Comparison of ENCODE assay signal across 9 cellular contexts in the genomic region with DNA sequence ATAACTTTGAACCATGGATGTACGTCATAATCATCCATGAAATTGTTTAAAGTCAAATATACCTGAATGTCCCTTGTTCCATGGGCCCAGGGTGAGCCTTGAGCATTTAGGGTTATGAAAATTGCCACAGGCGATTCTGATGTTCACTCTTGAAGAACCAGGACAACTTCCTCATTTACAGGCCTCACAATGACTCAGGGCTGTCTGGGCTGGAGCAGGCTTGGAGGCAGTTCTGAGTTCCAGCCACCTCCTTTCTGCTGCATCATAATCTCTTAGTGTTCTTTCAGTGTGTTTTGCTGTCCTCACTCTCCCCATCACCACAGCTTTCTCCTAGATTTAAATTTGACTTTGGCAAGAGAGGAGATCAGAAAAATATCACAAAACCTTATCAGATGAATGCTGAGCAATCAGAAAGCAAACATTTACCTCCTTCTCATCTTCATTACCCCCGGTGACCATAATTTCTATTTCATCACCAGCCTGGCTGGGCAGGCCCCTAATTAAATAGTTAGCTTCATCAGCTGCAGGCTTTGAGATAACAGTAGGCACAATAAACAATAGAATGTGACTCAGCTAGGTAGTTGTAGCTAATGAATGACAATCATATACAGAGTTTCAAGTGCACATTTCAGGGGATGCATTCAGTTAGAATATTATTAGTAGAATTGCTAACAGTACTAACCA.
A peak's percentile ranks its signal among the peaks of the same experiment; 100 is the strongest.
DNase-seq lines count a peak whose midpoint lies in the region; ATAC-seq and TF ChIP-seq lines count a peak whose summit lies in the region.
"Had no signal": no experiment of that assay in that cellular context is flagged by ENCODE, and none has a peak within 500 bp of the region (broad histone marks: within the 10 kb centered on the region; RNA-seq: fewer than 3 reads in every experiment).

No MANE protein-coding gene starts in this region.

- H3K27ac ChIP-seq in gastrocnemius medialis: no peak overlapping the region

- ATAC-seq in HG03135 (IDR thresholded peaks at IDR 0.05; ENCODE audit: unreplicated experiment) (peak; percentile 82), gastrocnemius medialis (no peak)

- CTCF ChIA-PET in GM10248 (lab: Yijun Ruan, JAX): interaction anchor here (0.7 to 2.6 kb wide), 5 partner anchors 8 to 71 kb away, joined by 3 to 13 read pairs (median 4); no protein-coding TSS in a partner anchor

- H3K4me3 ChIP-seq in gastrocnemius medialis: no peak overlapping the region

- no peaks in the 10 kb centered on the region for H3K27me3 ChIP-seq in gastrocnemius medialis

- no peaks in the 10 kb centered on the region for H3K4me1 ChIP-seq in gastrocnemius medialis

- no peak for TF ChIP-seq POLR2A in gastrocnemius medialis (IDR thresholded peaks at IDR 0.05)

- TF ChIP-seq CTCF in GM10248 (IDR thresholded peaks at IDR 0.05; ENCODE audit: control extremely low read depth, extremely low read depth, low read depth, missing control alignments) (no peak), GM20000 (IDR thresholded peaks at IDR 0.05; ENCODE audit: extremely low read depth, missing control alignments) (no peak), gastrocnemius medialis (IDR thresholded peaks at IDR 0.05 in 4 of 5, conservative IDR thresholded peaks at IDR 0.05 in 1 of 5) (no peak)

- H3K9me3 ChIP-seq in gastrocnemius medialis: no peaks in the 10 kb centered on the region

- in situ Hi-C loops in gastrocnemius medialis (cut with MboI; ENCODE audit: low sequenced_read_pairs in 4 of 4): no loop called here

- POLR2A ChIA-PET in GM10248 (lab: Yijun Ruan, JAX): no interaction called here

- peak; percentile 57 for DNase-seq in GM10248 (ENCODE audit: extremely low spot score)
- DNase-seq in GM20000 (ENCODE audit: low spot score): peak; percentile 48
- DNase-seq in amniotic epithelial cell (ENCODE audit: low read depth): peak; percentile 10
- DNase-seq in NCI-H2029 treated with DMSO at 0.1 percent for 48 hours (lab: John Stamatoyannopoulos, UW): no peak
- DNase-seq in gastrocnemius medialis: no peak
- no peak for DNase-seq in stimulated activated CD4-positive, alpha-beta T cell treated with anti-CD3 and anti-CD28 coated beads, Interleukin-2, amount 100 ng/mL, for 24 hours
- no peak for DNase-seq in NCI-H446 treated with DMSO at 0.1 percent for 48 hours (lab: John Stamatoyannopoulos, UW)
- DNase-seq: CD4-positive, alpha-beta T cell had no signal

- intact Hi-C loops in gastrocnemius medialis (cut with DNase I; ENCODE audit: low total_unique reads): no loop called here

- H3K36me3 ChIP-seq in gastrocnemius medialis: no peaks in the 10 kb centered on the region

Comparison
In these comparisons a context has a peak if more than half of its experiments do, and no peak if none do; other contexts are left out.
1. DNase-seq: peak in GM10248 (single experiment), GM20000 (single experiment) and amniotic epithelial cell (single experiment); none in NCI-H2029 treated with DMSO at 0.1 percent for 48 hours (single experiment), gastrocnemius medialis (0 of 2), stimulated activated CD4-positive, alpha-beta T cell treated with anti-CD3 and anti-CD28 coated beads, Interleukin-2, amount 100 ng/mL, for 24 hours (0 of 2) and NCI-H446 treated with DMSO at 0.1 percent for 48 hours (single experiment).